9 cellular contexts compared by ENCODE assay signal in genomic region chr7:38637957-38638356, GRCh38. TPM values are rescaled to one million over a fixed set of nuclear protein-coding genes. Genes with fewer than 3 reads are reported as not detected.
"Had no signal": no experiment of that assay in that cellular context is flagged by ENCODE, and none has a peak within 500 bp of the region (broad histone marks: within the 10 kb centered on the region; RNA-seq: fewer than 3 reads in every experiment).

No MANE protein-coding gene starts in this region.

- ATAC-seq: HepG2, K562 had no signal

- H3K27ac Mint-ChIP-seq: IgD-negative memory B cell had no signal

- H3K4me1 Mint-ChIP-seq: IgD-negative memory B cell had no signal

- FAIRE-seq: HepG2, HTR-8/SVneo, K562 had no signal

- H3K36me3 Mint-ChIP-seq: IgD-negative memory B cell had no signal

- H3K4me3 ChIP-seq: K562 had no signal

- H3K27ac ChIP-seq: HL-60 had no signal

- H3K4me3 Mint-ChIP-seq: IgD-negative memory B cell had no signal

- DNase-seq: IMR-90, KBM-7, KG1 had no signal

RNA-seq across cellular contexts. Expression of gene AMPH, which starts 6.8 kb away (rescaled TPM):
- total RNA-seq: HepG2, HT-29, K562 had no signal
- polyA plus RNA-seq: HepG2, IgD-negative memory B cell had no signal
